Comparison of ENCODE assay signal across 1 cellular context in genomic region chrX:152926923-152927322, GRCh38.
TF ChIP-seq lines count a peak whose summit lies in the region.

No MANE protein-coding gene starts in this region.

TF ChIP-seq in H1, 55 proteins besides CTCF, POLR2A, EP300 and RAD21:
- no peak for TF ChIP-seq TAF7 (optimal IDR thresholded peaks at IDR 0.05; ENCODE audit: borderline replicate concordance, low read depth, low read length)
- no peak for TF ChIP-seq JUND (IDR thresholded peaks at IDR 0.05; ENCODE audit: low read length)
- TF ChIP-seq CTBP2 (IDR thresholded peaks at IDR 0.05; ENCODE audit: borderline replicate concordance, insufficient read depth, insufficient read length, low read length) = no peak
